Comparison of ENCODE assay signal across 1 cellular context in the genomic region with DNA sequence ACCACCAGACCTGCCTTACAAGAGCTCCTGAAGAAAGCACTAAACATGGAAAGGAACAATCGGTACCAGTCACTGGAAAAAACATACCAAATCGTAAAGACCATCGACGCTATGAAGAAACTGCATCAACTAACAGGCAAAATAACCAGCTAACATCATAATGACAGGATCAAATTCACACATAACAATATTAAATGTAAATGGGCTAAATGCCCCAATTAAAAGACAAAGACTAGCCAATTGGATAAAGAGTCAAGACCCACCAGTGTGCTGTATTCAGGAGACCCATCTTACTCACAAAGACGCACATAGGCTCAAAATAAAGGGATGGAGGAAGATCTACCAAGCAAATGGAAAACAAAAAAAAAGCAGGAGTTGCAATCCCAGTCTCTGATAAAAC.
A peak's percentile ranks its signal among the peaks of the same experiment; 100 is the strongest.
TF ChIP-seq lines count a peak whose summit lies in the region.

No MANE protein-coding gene starts in this region.

TF ChIP-seq in HepG2, 621 proteins besides CTCF, POLR2A, EP300 and RAD21:
- peak; percentile 23; the same call in 1 of the 2 replicates for TF ChIP-seq ZNF354B (CRISPR knock-in tag; IDR thresholded peaks at IDR 0.05)
